Comparison of ENCODE assay signal across 8 cellular contexts in genomic region chr14:54366726-54367707, GRCh38. TPM values are rescaled to one million over a fixed set of nuclear protein-coding genes. Genes with fewer than 3 reads are reported as not detected.
DNase-seq lines count a peak whose midpoint lies in the region; ATAC-seq lines count a peak whose summit lies in the region.

No MANE protein-coding gene starts in this region.

- no peaks in the 10 kb centered on the region for H3K9me3 ChIP-seq in HUES64 (ENCODE audit: insufficient read depth, low read depth, low read length)
- no peaks in the 10 kb centered on the region for H3K9me3 ChIP-seq in SJCRH30 (replicated peaks)

- H3K4me1 ChIP-seq in HUES64 (ENCODE audit: insufficient read depth, low read length) = peaks cover 48% of the 10 kb centered on the region
- H3K4me1 ChIP-seq in SJCRH30 = no peaks in the 10 kb centered on the region

- H3K9ac ChIP-seq in HUES64 (ENCODE audit: low read depth, low read length) = no peak overlapping the region

- peak overlapping the region; percentile 66; the same call in 1 of the 2 replicates for H3K27ac ChIP-seq in HUES64 (ENCODE audit: low read depth, low read length)
- no peak overlapping the region for H3K27ac ChIP-seq in SJCRH30

- H3K4me3 ChIP-seq in HUES64 (ENCODE audit: low read length) (no peak overlapping the region), SJCRH30 (0 out of 2 replicates have a peak overlapping the region, but pooled peaks have one; percentile 4)

- ATAC-seq in GM18520 (IDR thresholded peaks at IDR 0.05; ENCODE audit: unreplicated experiment) (peak; percentile 47), GM18498 (IDR thresholded peaks at IDR 0.05; ENCODE audit: unreplicated experiment) (no peak)

- peak; percentile 49 to 57 for DNase-seq in AML-193 (lab: John Stamatoyannopoulos, UW)
- peak; percentile 35 to 55 for DNase-seq in SJCRH30
- peak; percentile 21 for DNase-seq in cerebellum (ENCODE audit: low spot score)
- DNase-seq in left kidney (ENCODE audit: low read depth, low spot score) = peak; percentile 85
- DNase-seq in stimulated activated naive CD4-positive, alpha-beta T cell (lab: John Stamatoyannopoulos, UW) = peak in 4 of 6 experiments; percentile 9 to 27 (median 12)

- H3K27me3 ChIP-seq in HUES64 (ENCODE audit: insufficient read depth, low read length) (peaks cover 3% of the 10 kb centered on the region; the same call in 1 of the 2 replicates), SJCRH30 (no peaks in the 10 kb centered on the region)

- WGBS in HUES64 = 54% methylated on average over 8 of the region's 9 CpGs

- H3K36me3 ChIP-seq in HUES64 (ENCODE audit: insufficient read depth, low read length) (no peaks in the 10 kb centered on the region), SJCRH30 (no peaks in the 10 kb centered on the region)

RNA-seq across cellular contexts. Expression of gene CDKN3, which starts 29.8 kb away (rescaled TPM):
- 59.6 TPM for polyA plus RNA-seq in HUES64 (2013, experiment 1 of 2)
- polyA plus RNA-seq in HUES64 (2013, experiment 2 of 2) = 83.2 TPM
- 33.4 and 47.3 TPM in 2 replicates for total RNA-seq in SJCRH30 (2014; rRNA removed; shearing (Covaris generic))
- 11.3 TPM for total RNA-seq in cerebellum

Comparison
In these comparisons a context has a peak if more than half of its experiments do, and no peak if none do; other contexts are left out.
1. DNase-seq: peak in every context shown above with its lines; median percentile 85 in left kidney; 53 in AML-193; 45 in SJCRH30; 21 in cerebellum; 12 in stimulated activated naive CD4-positive, alpha-beta T cell.